ENCODE assay signal across 20 cellular contexts in genomic region chr2:23609254-23609653, GRCh38.
DNase-seq lines count a peak whose midpoint lies in the region; ATAC-seq and TF ChIP-seq lines count a peak whose summit lies in the region.
"Had no signal": no experiment of that assay in that cellular context is flagged by ENCODE, and none has a peak within 500 bp of the region (broad histone marks: within the 10 kb centered on the region; RNA-seq: fewer than 3 reads in every experiment).

No MANE protein-coding gene starts in this region.

- in situ Hi-C loops in ACHN (cut with HindIII; ENCODE audit: low pct_ligation_motif_present, low pct_unique_long_range_greater_than_20kb, low sequenced_read_pairs) = no loop called here

- no peak overlapping the region for H3K4me3 Mint-ChIP-seq in stimulated activated naive CD8-positive, alpha-beta T cell treated with anti-CD3 and anti-CD28 coated beads, Interleukin-15, amount 100 ng/mL, for 72 hours
- H3K4me3 Mint-ChIP-seq in chondrocyte (ENCODE audit: unreplicated experiment) = no peak overlapping the region
- H3K4me3 Mint-ChIP-seq: CD4-positive, alpha-beta T cell; HFFc6 had no signal

- peaks cover 5% of the 10 kb centered on the region for H3K4me1 Mint-ChIP-seq in stimulated activated naive CD8-positive, alpha-beta T cell treated with anti-CD3 and anti-CD28 coated beads, Interleukin-15, amount 100 ng/mL, for 72 hours
- no peaks in the 10 kb centered on the region for H3K4me1 Mint-ChIP-seq in chondrocyte (ENCODE audit: low read depth)

- ATAC-seq in stimulated activated naive CD8-positive, alpha-beta T cell treated with anti-CD3 and anti-CD28 coated beads, Interleukin-15, amount 100 ng/mL, for 72 hours = peak; percentile 56
- no peak for ATAC-seq in stimulated activated naive CD8-positive, alpha-beta T cell treated with anti-CD3 and anti-CD28 coated beads, Interleukin-15, Interleukin-2, amounts not matched to agents 100 U/mL and 50 U/mL, for 24 hours
- ATAC-seq: Right ventricle myocardium inferior, SK-N-SH treated with all-trans-retinoic acid at 6 μM for 48 hours had no signal

- no peak overlapping the region for H3K27ac Mint-ChIP-seq in stimulated activated naive CD8-positive, alpha-beta T cell treated with anti-CD3 and anti-CD28 coated beads, Interleukin-15, amount 100 ng/mL, for 72 hours
- H3K27ac Mint-ChIP-seq in chondrocyte (ENCODE audit: unreplicated experiment) = no peak overlapping the region
- H3K27ac Mint-ChIP-seq: CD4-positive, alpha-beta T cell; HFFc6 had no signal

- peaks cover 13% of the 10 kb centered on the region for H3K36me3 Mint-ChIP-seq in chondrocyte (ENCODE audit: low read depth)

- no peaks in the 10 kb centered on the region for H3K27me3 Mint-ChIP-seq in stimulated activated naive CD8-positive, alpha-beta T cell treated with anti-CD3 and anti-CD28 coated beads, Interleukin-15, amount 100 ng/mL, for 72 hours
- H3K27me3 Mint-ChIP-seq in chondrocyte (ENCODE audit: low read depth) = no peaks in the 10 kb centered on the region

- no peak for TF ChIP-seq CTCF in chondrocyte (IDR thresholded peaks at IDR 0.05)

- peaks cover 18 to 29% of the 10 kb centered on the region in 2 donors for H3K9me3 Mint-ChIP-seq in stimulated activated naive CD8-positive, alpha-beta T cell treated with anti-CD3 and anti-CD28 coated beads, Interleukin-15, amount 100 ng/mL, for 72 hours
- peaks cover 20% of the 10 kb centered on the region for H3K9me3 Mint-ChIP-seq in chondrocyte (ENCODE audit: low read depth)

- DNase-seq in NCI-H2107 treated with DMSO at 0.1 percent for 48 hours (lab: John Stamatoyannopoulos, UW; ENCODE audit: unreplicated experiment) (peak; percentile 44), NCI-H2107 (lab: John Stamatoyannopoulos, UW) (no peak), chondrocyte (ENCODE audit: low spot score) (peak; percentile 39), CD1c-positive myeloid dendritic cell (ENCODE audit: extremely low spot score) (no peak), NCI-H1436 (lab: John Stamatoyannopoulos, UW) (no peak), ACHN (no peak)
- no peak for DNase-seq in stimulated activated naive CD8-positive, alpha-beta T cell treated with anti-CD3 and anti-CD28 coated beads, Interleukin-15, amount 100 ng/mL, for 72 hours
- DNase-seq in stimulated activated naive CD8-positive, alpha-beta T cell treated with anti-CD3 and anti-CD28 coated beads, Interleukin-15, Interleukin-2, amounts not matched to agents 100 U/mL and 50 U/mL, for 24 hours = no peak
- DNase-seq: CD4-positive, alpha-beta T cell; HFFc6; KBM-7; MV-4-11; NCI-H1105; NCI-H146; NCI-H2029 treated with DMSO at 0.1 percent for 48 hours; NCI-H526 treated with DMSO at 0.1 percent for 48 hours; PC-9; SJCRH30 had no signal

Comparison
In these comparisons a context has a peak if more than half of its experiments do, and no peak if none do; other contexts are left out.
1. DNase-seq: peak in NCI-H2107 treated with DMSO at 0.1 percent for 48 hours (single experiment) and chondrocyte (single experiment); none in NCI-H2107 (single experiment), stimulated activated naive CD8-positive, alpha-beta T cell treated with anti-CD3 and anti-CD28 coated beads, Interleukin-15, amount 100 ng/mL, for 72 hours (0 of 2), stimulated activated naive CD8-positive, alpha-beta T cell treated with anti-CD3 and anti-CD28 coated beads, Interleukin-15, Interleukin-2, amounts not matched to agents 100 U/mL and 50 U/mL, for 24 hours (single experiment), CD1c-positive myeloid dendritic cell (single experiment), NCI-H1436 (single experiment) and ACHN (single experiment).